19 cellular contexts compared by ENCODE assay signal in genomic region chr1:182192215-182192614, GRCh38.
DNase-seq lines count a peak whose midpoint lies in the region; ATAC-seq and TF ChIP-seq lines count a peak whose summit lies in the region.
"Had no signal": no experiment of that assay in that cellular context is flagged by ENCODE, and none has a peak within 500 bp of the region (broad histone marks: within the 10 kb centered on the region; RNA-seq: fewer than 3 reads in every experiment).

No MANE protein-coding gene starts in this region.

- no peak overlapping the region for H3K4me3 ChIP-seq in esophagus muscularis mucosa
- H3K4me3 ChIP-seq: SJCRH30 had no signal

- peaks cover 6 to 38% (median 31%) of the 10 kb centered on the region in 4 donors for H3K4me1 ChIP-seq in esophagus muscularis mucosa
- H3K4me1 ChIP-seq: BE2C had no signal

- no peak overlapping the region for H3K4me3 Mint-ChIP-seq in activated naive CD8-positive, alpha-beta T cell treated with anti-CD3 and anti-CD28 coated beads, Interleukin-2, amount 50 U/mL, for 24 hours

- H3K9me3 ChIP-seq in esophagus muscularis mucosa = no peaks in the 10 kb centered on the region
- H3K9me3 ChIP-seq: BE2C, SJCRH30 had no signal

- ATAC-seq in GM18502 (IDR thresholded peaks at IDR 0.05; ENCODE audit: poor library complexity, unreplicated experiment) (peak; percentile 52), HG02852 (IDR thresholded peaks at IDR 0.05; ENCODE audit: unreplicated experiment) (peak; percentile 61)
- no peak for ATAC-seq in activated naive CD8-positive, alpha-beta T cell treated with anti-CD3 and anti-CD28 coated beads, Interleukin-2, amount 50 U/mL, for 24 hours

- intact Hi-C loops in esophagus muscularis mucosa (cut with DNase I) = no loop called here

- no peaks in the 10 kb centered on the region for H3K36me3 ChIP-seq in esophagus muscularis mucosa
- H3K36me3 ChIP-seq: BE2C, SJCRH30 had no signal

- no peak overlapping the region for H3K27ac Mint-ChIP-seq in activated naive CD8-positive, alpha-beta T cell treated with anti-CD3 and anti-CD28 coated beads, Interleukin-2, amount 50 U/mL, for 24 hours

- H3K4me1 Mint-ChIP-seq in activated naive CD8-positive, alpha-beta T cell treated with anti-CD3 and anti-CD28 coated beads, Interleukin-2, amount 50 U/mL, for 24 hours = no peaks in the 10 kb centered on the region

- H3K27me3 Mint-ChIP-seq in activated naive CD8-positive, alpha-beta T cell treated with anti-CD3 and anti-CD28 coated beads, Interleukin-2, amount 50 U/mL, for 24 hours = no peaks in the 10 kb centered on the region

- DNase-seq in GM10266 (ENCODE audit: extremely low spot score) = peak; percentile 15
- DNase-seq in esophagus muscularis mucosa (ENCODE audit: extremely low spot score) = no peak
- no peak for DNase-seq in GDM1 (lab: John Stamatoyannopoulos, UW)
- DNase-seq in SW 1271 (lab: John Stamatoyannopoulos, UW) = no peak
- DNase-seq in activated naive CD8-positive, alpha-beta T cell treated with anti-CD3 and anti-CD28 coated beads, Interleukin-2, amount 50 U/mL, for 24 hours = no peak
- no peak for DNase-seq in NCI-H345 treated with DMSO at 0.1 percent for 48 hours (lab: John Stamatoyannopoulos, UW; ENCODE audit: unreplicated experiment)
- DNase-seq: BE2C, DMS53, GF-D8, H7, NCI-H1092 treated with DMSO at 0.1 percent for 48 hours, NCI-H1436 treated with DMSO at 0.1 percent for 48 hours, NCI-H2029, NCI-H2227 treated with DMSO at 0.1 percent for 48 hours, NCI-H524, OCI-M1 had no signal

- TF ChIP-seq CTCF in GM10266 (IDR thresholded peaks at IDR 0.05; ENCODE audit: control insufficient read depth, insufficient read depth, low read depth, missing control alignments) (no peak), esophagus muscularis mucosa (IDR thresholded peaks at IDR 0.05) (no peak)

- 78% methylated on average over 3 of the region's 3 CpGs for WGBS in esophagus muscularis mucosa

- no peaks in the 10 kb centered on the region for H3K27me3 ChIP-seq in esophagus muscularis mucosa
- H3K27me3 ChIP-seq: BE2C, SJCRH30 had no signal

- no peaks in the 10 kb centered on the region for H3K9me3 Mint-ChIP-seq in activated naive CD8-positive, alpha-beta T cell treated with anti-CD3 and anti-CD28 coated beads, Interleukin-2, amount 50 U/mL, for 24 hours

- no peak for TF ChIP-seq EP300 in esophagus muscularis mucosa (IDR thresholded peaks at IDR 0.05)

- TF ChIP-seq POLR2A in esophagus muscularis mucosa (IDR thresholded peaks at IDR 0.05; ENCODE audit: low read depth) = no peak

- no peaks in the 10 kb centered on the region for H3K36me3 Mint-ChIP-seq in activated naive CD8-positive, alpha-beta T cell treated with anti-CD3 and anti-CD28 coated beads, Interleukin-2, amount 50 U/mL, for 24 hours (ENCODE audit: low read depth)

- H3K27ac ChIP-seq in esophagus muscularis mucosa (replicated peaks in 1 of 4) = peak overlapping the region in 3 of 4 donors; percentile 37 to 62 (median 53)
- H3K27ac ChIP-seq: SJCRH30 had no signal
